8 cellular contexts compared by ENCODE assay signal in genomic region chr9:84667571-84668203, GRCh38. TPM values are rescaled to one million over a fixed set of nuclear protein-coding genes. Genes with fewer than 3 reads are reported as not detected.
DNase-seq lines count a peak whose midpoint lies in the region; ATAC-seq and TF ChIP-seq lines count a peak whose summit lies in the region.

No MANE protein-coding gene starts in this region.

- peaks cover 34% of the 10 kb centered on the region for H3K4me1 ChIP-seq in left ventricle myocardium inferior

- H3K4me3 ChIP-seq in left ventricle myocardium inferior, result peak overlapping the region; percentile 69

- peak overlapping the region; percentile 43 for H3K27ac ChIP-seq in left ventricle myocardium inferior (replicated peaks)

- H3K9me3 Mint-ChIP-seq in activated CD4-positive, alpha-beta T cell treated with anti-CD3 and anti-CD28 coated beads for 36 hours (ENCODE audit: low read depth), result no peaks in the 10 kb centered on the region
- peaks cover 15% of the 10 kb centered on the region for H3K9me3 Mint-ChIP-seq in WTC11

- CTCF ChIA-PET in activated CD4-positive, alpha-beta T cell treated with anti-CD3 and anti-CD28 coated beads for 36 hours (lab: Charles Lee), result no interaction called here
- CTCF ChIA-PET in WTC11 (lab: Charles Lee), result interaction anchor here (0.6 to 2.4 kb wide), 29 partner anchors 8 to 1056 kb away, joined by 3 to 27 read pairs (median 3); no protein-coding TSS in a partner anchor

- H3K36me3 ChIP-seq in left ventricle myocardium inferior, result no peaks in the 10 kb centered on the region

- peaks cover 51% of the 10 kb centered on the region for H3K27me3 Mint-ChIP-seq in activated CD4-positive, alpha-beta T cell treated with anti-CD3 and anti-CD28 coated beads for 36 hours
- peaks cover 78% of the 10 kb centered on the region for H3K27me3 Mint-ChIP-seq in WTC11 (ENCODE audit: low read depth)

- H3K4me3 Mint-ChIP-seq in activated CD4-positive, alpha-beta T cell treated with anti-CD3 and anti-CD28 coated beads for 36 hours, result peak overlapping the region; percentile 57
- H3K4me3 Mint-ChIP-seq in WTC11, result peak overlapping the region; percentile 74

- DNase-seq in activated CD4-positive, alpha-beta T cell treated with anti-CD3 and anti-CD28 coated beads for 36 hours, result peak; percentile 20
- no peak for DNase-seq in activated CD4-positive, alpha-beta T cell treated with anti-CD3 and anti-CD28 coated beads, Interleukin-2, amount 50 U/mL, for 1 hour
- DNase-seq in WTC11 (ENCODE audit: low spot score) (peak; percentile 17), left ventricle myocardium inferior (peak; percentile 21), renal cortical epithelial cell (ENCODE audit: low read depth) (peak; percentile 33), NCI-H1048 (lab: John Stamatoyannopoulos, UW) (no peak), SHP77 (lab: John Stamatoyannopoulos, UW) (no peak)

- peaks cover 67% of the 10 kb centered on the region for H3K27me3 ChIP-seq in left ventricle myocardium inferior (ENCODE audit: low read depth)

- H3K9me3 ChIP-seq in left ventricle myocardium inferior (replicated peaks), result peaks cover 16% of the 10 kb centered on the region

- no peak for ATAC-seq in activated CD4-positive, alpha-beta T cell treated with anti-CD3 and anti-CD28 coated beads for 36 hours
- peak; percentile 29 for ATAC-seq in HG02678 (IDR thresholded peaks at IDR 0.05; ENCODE audit: unreplicated experiment)
- ATAC-seq in WTC11, result peak; percentile 4; the same call in 1 of the 2 replicates

- TF ChIP-seq CTCF in WTC11 (IDR thresholded peaks at IDR 0.05) (peak; percentile 35; the same call in 1 of the 2 replicates), left ventricle myocardium inferior (IDR thresholded peaks at IDR 0.05; ENCODE audit: borderline replicate concordance) (peak; percentile 47)

- H3K4me1 Mint-ChIP-seq in activated CD4-positive, alpha-beta T cell treated with anti-CD3 and anti-CD28 coated beads for 36 hours, result peaks cover 15% of the 10 kb centered on the region
- peaks cover 16% of the 10 kb centered on the region for H3K4me1 Mint-ChIP-seq in WTC11

- POLR2A ChIA-PET in activated CD4-positive, alpha-beta T cell treated with anti-CD3 and anti-CD28 coated beads for 36 hours (lab: Charles Lee), result no interaction called here
- POLR2A ChIA-PET in WTC11 (lab: Charles Lee), result no interaction called here

- no peaks in the 10 kb centered on the region for H3K36me3 Mint-ChIP-seq in activated CD4-positive, alpha-beta T cell treated with anti-CD3 and anti-CD28 coated beads for 36 hours (ENCODE audit: low read depth)
- no peaks in the 10 kb centered on the region for H3K36me3 Mint-ChIP-seq in WTC11

- H3K27ac Mint-ChIP-seq in activated CD4-positive, alpha-beta T cell treated with anti-CD3 and anti-CD28 coated beads for 36 hours, result no peak overlapping the region
- H3K27ac Mint-ChIP-seq in WTC11, result no peak overlapping the region

- intact Hi-C loops in activated CD4-positive, alpha-beta T cell treated with anti-CD3 and anti-CD28 coated beads for 36 hours (cut with DNase I, micrococcal nuclease), result loop anchor here in 1 of 2 experiments (2.0 to 10.0 kb wide), 3 partner anchors 271 to 757 kb away; no protein-coding TSS in a partner anchor
- intact Hi-C loops in left ventricle myocardium inferior (cut with micrococcal nuclease), result no loop called here

TF ChIP-seq in WTC11, 78 proteins besides CTCF, POLR2A, EP300 and RAD21:
- TF ChIP-seq ZNF423 (CRISPR knock-in tag; IDR thresholded peaks at IDR 0.05) (no peak), NFE2L1 (CRISPR knock-in tag; IDR thresholded peaks at IDR 0.05) (no peak), ATF1 (CRISPR knock-in tag; IDR thresholded peaks at IDR 0.05) (no peak), NFYB (CRISPR knock-in tag; conservative IDR thresholded peaks at IDR 0.05; ENCODE audit: low read depth) (no peak), MYBL2 (CRISPR knock-in tag; IDR thresholded peaks at IDR 0.05) (0 out of 2 replicates have a peak, but pooled peaks have one; percentile 10), IRF1 (CRISPR knock-in tag; IDR thresholded peaks at IDR 0.05) (no peak), ZNF263 (CRISPR knock-in tag; IDR thresholded peaks at IDR 0.05; ENCODE audit: low read depth) (no peak)
- TF ChIP-seq, protein P1, sequence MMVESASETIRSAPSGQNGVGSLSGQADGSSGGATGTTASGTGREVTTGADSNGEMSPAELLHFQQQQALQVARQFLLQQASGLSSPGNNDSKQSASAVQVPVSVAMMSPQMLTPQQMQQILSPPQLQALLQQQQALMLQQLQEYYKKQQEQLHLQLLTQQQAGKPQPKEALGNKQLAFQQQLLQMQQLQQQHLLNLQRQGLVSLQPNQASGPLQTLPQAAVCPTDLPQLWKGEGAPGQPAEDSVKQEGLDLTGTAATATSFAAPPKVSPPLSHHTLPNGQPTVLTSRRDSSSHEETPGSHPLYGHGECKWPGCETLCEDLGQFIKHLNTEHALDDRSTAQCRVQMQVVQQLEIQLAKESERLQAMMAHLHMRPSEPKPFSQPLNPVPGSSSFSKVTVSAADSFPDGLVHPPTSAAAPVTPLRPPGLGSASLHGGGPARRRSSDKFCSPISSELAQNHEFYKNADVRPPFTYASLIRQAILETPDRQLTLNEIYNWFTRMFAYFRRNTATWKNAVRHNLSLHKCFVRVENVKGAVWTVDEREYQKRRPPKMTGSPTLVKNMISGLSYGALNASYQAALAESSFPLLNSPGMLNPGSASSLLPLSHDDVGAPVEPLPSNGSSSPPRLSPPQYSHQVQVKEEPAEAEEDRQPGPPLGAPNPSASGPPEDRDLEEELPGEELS (CRISPR knock-in tag; IDR thresholded peaks at IDR 0.05), result no peak
TF ChIP-seq in WTC11: peak in this region for 1.

RNA-seq across cellular contexts. Expression of gene NTRK2, which starts 1.8 kb away (rescaled TPM):
- 1 to 10 TPM; 1.8 TPM for total RNA-seq in activated CD4-positive, alpha-beta T cell treated with anti-CD3 and anti-CD28 coated beads for 36 hours
- total RNA-seq in WTC11 (2021) (0.02 to 0.05 TPM (median 0.05 TPM) in 3 replicates), left ventricle myocardium inferior (3.8 TPM), renal cortical epithelial cell (0.35 and 9.8 TPM in 2 replicates)

Comparison
In these comparisons a context has a peak if more than half of its experiments do, and no peak if none do; other contexts are left out.
1. DNase-seq: peak in activated CD4-positive, alpha-beta T cell treated with anti-CD3 and anti-CD28 coated beads for 36 hours (single experiment), WTC11 (single experiment), left ventricle myocardium inferior (single experiment) and renal cortical epithelial cell (single experiment); none in activated CD4-positive, alpha-beta T cell treated with anti-CD3 and anti-CD28 coated beads, Interleukin-2, amount 50 U/mL, for 1 hour (single experiment), NCI-H1048 (single experiment) and SHP77 (0 of 2).